8 cellular contexts compared by ENCODE assay signal in the genomic region with DNA sequence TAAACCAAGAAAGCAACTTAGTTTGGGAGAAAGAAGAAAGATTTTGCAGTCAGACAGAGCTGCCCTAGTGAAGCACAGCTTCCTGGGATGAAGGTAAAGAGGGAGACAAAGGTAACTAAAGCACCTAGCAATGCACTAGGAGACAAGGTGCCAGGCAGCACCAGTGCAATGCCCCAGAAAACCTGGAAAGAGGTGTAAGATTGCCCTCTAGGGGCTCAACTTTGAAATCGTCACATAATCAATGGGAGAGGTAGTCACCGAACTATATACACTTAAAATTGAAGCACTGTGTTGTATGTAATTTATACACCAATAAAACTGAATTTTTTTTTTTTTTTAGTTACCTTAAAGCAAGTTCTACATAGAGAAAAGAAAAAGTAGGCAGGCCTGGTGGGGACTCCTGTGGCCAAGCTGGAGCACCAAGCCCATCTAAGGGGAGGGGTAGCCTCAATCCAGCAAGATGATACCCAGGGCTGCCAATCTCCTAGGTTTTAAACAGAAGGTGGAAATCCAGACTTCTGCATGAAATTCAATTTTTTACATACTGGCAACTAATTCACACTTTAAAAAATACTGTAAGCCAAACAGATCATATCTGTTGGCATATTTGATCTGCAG. TPM values are rescaled to one million over a fixed set of nuclear protein-coding genes. Genes with fewer than 3 reads are reported as not detected.
DNase-seq lines count a peak whose midpoint lies in the region; ATAC-seq and TF ChIP-seq lines count a peak whose summit lies in the region.

No MANE protein-coding gene starts in this region.

- CTCF ChIA-PET in BJ (lab: Yijun Ruan, JAX) (interaction anchor here (0.6 to 3.4 kb wide), 15 partner anchors 8 to 1240 kb away, joined by 3 to 14 read pairs (median 3); no protein-coding TSS in a partner anchor), HEK293T (lab: Yijun Ruan, JAX) (interaction anchor here (0.6 to 1.4 kb wide), 3 partner anchors 11 to 57 kb away, joined by 3 to 4 read pairs (median 4); no protein-coding TSS in a partner anchor)

- H3K4ac ChIP-seq in trophoblast cell (ENCODE audit: low read depth, low read length) = no peak overlapping the region

- H3K79me1 ChIP-seq in trophoblast cell (ENCODE audit: low read length) = no peaks in the 10 kb centered on the region

- no peak overlapping the region for H4K12ac ChIP-seq in trophoblast cell (ENCODE audit: low read depth, low read length)

- no peak overlapping the region for H3K27ac ChIP-seq in trophoblast cell (ENCODE audit: low read depth, low read length)

- no peak overlapping the region for H3K4me2 ChIP-seq in trophoblast cell (ENCODE audit: low read length)

- POLR2A ChIA-PET in BJ (lab: Charles Lee) (no interaction called here), HEK293T (lab: Yijun Ruan, JAX) (no interaction called here)

- H3K4me1 ChIP-seq in trophoblast cell (ENCODE audit: control insufficient read depth in 1 of 2, insufficient read depth in 2 of 2, low read length in 2 of 2) = peaks cover 3 to 7% of the 10 kb centered on the region in 2 experiments

- H2BK120ac ChIP-seq in trophoblast cell (ENCODE audit: insufficient read depth, low read length, poor library complexity) = no peak overlapping the region

- H2BK5ac ChIP-seq in trophoblast cell (ENCODE audit: low read depth, low read length, poor library complexity) = no peak overlapping the region

- H4K91ac ChIP-seq in trophoblast cell (ENCODE audit: low read depth, low read length) = no peak overlapping the region

- H3K9me3 ChIP-seq in trophoblast cell (ENCODE audit: insufficient read depth, low read depth, low read length) = no peaks in the 10 kb centered on the region

- H3K9ac ChIP-seq in trophoblast cell (ENCODE audit: low read length) = no peak overlapping the region

- TF ChIP-seq CTCF in BJ (IDR thresholded peaks at IDR 0.05; ENCODE audit: insufficient read depth, low read depth, low read length) = peak; percentile 56
- peak; percentile 69 for TF ChIP-seq CTCF in epithelial cell of esophagus (IDR thresholded peaks at IDR 0.05; ENCODE audit: insufficient read depth, low read depth, low read length, missing control alignments)

- H3K36me3 ChIP-seq in BJ (ENCODE audit: control insufficient read depth, insufficient read depth, low read length) (peaks cover 4% of the 10 kb centered on the region), trophoblast cell (ENCODE audit: control insufficient read depth in 1 of 2, insufficient read depth in 2 of 2, low read length in 2 of 2) (peaks cover 19 to 42% of the 10 kb centered on the region in 2 experiments)

- no peak for ATAC-seq in GM21423 (IDR thresholded peaks at IDR 0.05; ENCODE audit: unreplicated experiment)
- no peak for ATAC-seq in HG02623 (IDR thresholded peaks at IDR 0.05; ENCODE audit: unreplicated experiment)
- no peak for ATAC-seq in GM21825 (IDR thresholded peaks at IDR 0.05; ENCODE audit: unreplicated experiment)

- WGBS in trophoblast cell (ENCODE audit: extremely low coverage, insufficient coverage, insufficient read length) = no CpG with 5 or more reads among the region's 2 CpGs

- H3K27me3 ChIP-seq in BJ (ENCODE audit: control insufficient read depth, insufficient read depth, low read length) (no peaks in the 10 kb centered on the region), trophoblast cell (ENCODE audit: insufficient read depth, low read length) (no peaks in the 10 kb centered on the region)

- no peak overlapping the region for H3K14ac ChIP-seq in trophoblast cell (ENCODE audit: low read length)

- H2AK5ac ChIP-seq in trophoblast cell (ENCODE audit: low read length) = no peak overlapping the region

- DNase-seq in BJ (ENCODE audit: low read depth) = no peak
- peak; percentile 44 for DNase-seq in HEK293T (ENCODE audit: extremely low spot score)
- DNase-seq in NCI-H774 (lab: John Stamatoyannopoulos, UW) = peak; percentile 52
- DNase-seq in epithelial cell of esophagus (ENCODE audit: low read depth) = peak; percentile 70
- peak; percentile 42 to 75 for DNase-seq in trophoblast cell

- H3K4me3 ChIP-seq in BJ (ENCODE audit: low read depth, low read length) (no peak overlapping the region), epithelial cell of esophagus (ENCODE audit: low read length) (no peak overlapping the region), trophoblast cell (ENCODE audit: low read depth, low read length) (no peak overlapping the region)

- H3K23ac ChIP-seq in trophoblast cell (ENCODE audit: low read length) = no peak overlapping the region

- no peak overlapping the region for H2BK12ac ChIP-seq in trophoblast cell (ENCODE audit: low read length)

- H4K8ac ChIP-seq in trophoblast cell (ENCODE audit: low read depth, low read length) = no peak overlapping the region

- H2AFZ ChIP-seq in trophoblast cell (ENCODE audit: insufficient read depth, low read length, poor library complexity) = no peak overlapping the region

- no peak overlapping the region for H3K18ac ChIP-seq in trophoblast cell (ENCODE audit: low read length)

- H3K79me2 ChIP-seq in trophoblast cell (ENCODE audit: control insufficient read depth, insufficient read depth, low read length, poor library complexity) = no peaks in the 10 kb centered on the region

TF ChIP-seq in HEK293T, 16 proteins besides CTCF, POLR2A, EP300 and RAD21:
- TF ChIP-seq L3MBTL2 (conservative IDR thresholded peaks at IDR 0.05) = no peak
- no peak for TF ChIP-seq ELF4 (IDR thresholded peaks at IDR 0.05)
- TF ChIP-seq ZNF384 (IDR thresholded peaks at IDR 0.05) = no peak
- TF ChIP-seq FOXM1 (IDR thresholded peaks at IDR 0.05; ENCODE audit: borderline replicate concordance) = no peak
- TF ChIP-seq ARNT (IDR thresholded peaks at IDR 0.05) = no peak
- no peak for TF ChIP-seq BHLHE40 (IDR thresholded peaks at IDR 0.05; ENCODE audit: borderline replicate concordance)
- no peak for TF ChIP-seq TARDBP (IDR thresholded peaks at IDR 0.05)
- TF ChIP-seq FOXA1 (IDR thresholded peaks at IDR 0.05) = no peak
- TF ChIP-seq CTBP1 (IDR thresholded peaks at IDR 0.05; ENCODE audit: borderline replicate concordance) = no peak
- TF ChIP-seq NFRKB (IDR thresholded peaks at IDR 0.05) = no peak
- no peak for TF ChIP-seq HDGF (IDR thresholded peaks at IDR 0.05; ENCODE audit: borderline replicate concordance)
- no peak for TF ChIP-seq FOXK2 (IDR thresholded peaks at IDR 0.05)
- TF ChIP-seq SP1 (IDR thresholded peaks at IDR 0.05) = no peak

RNA-seq across cellular contexts. Expression of a gene that starts 48.2 kb away (rescaled TPM):
- polyA plus RNA-seq in BJ (2011; rRNA removed) = 28.1 and 33.8 TPM in 2 replicates
- polyA minus RNA-seq in BJ (2011; rRNA and poly(A)+ RNA removed) = 30.5 and 33.1 TPM in 2 replicates
- 20.0 and 22.3 TPM in 2 replicates for polyA plus RNA-seq in trophoblast cell (2013)
